8 cellular contexts compared by ENCODE assay signal in genomic region chr7:104943502-104944343, GRCh38.
DNase-seq lines count a peak whose midpoint lies in the region; ATAC-seq and TF ChIP-seq lines count a peak whose summit lies in the region.

No MANE protein-coding gene starts in this region.

- H3K36me3 Mint-ChIP-seq in activated B cell treated with CpG ODN at 0.5 μM for 24 hours (ENCODE audit: low read depth) = peaks cover 30% of the 10 kb centered on the region

- peak overlapping the region; percentile 98 for H3K4me3 Mint-ChIP-seq in activated B cell treated with CpG ODN at 0.5 μM for 24 hours

- H3K27me3 ChIP-seq in colonic mucosa = no peaks in the 10 kb centered on the region
- no peaks in the 10 kb centered on the region for H3K27me3 ChIP-seq in mucosa of rectum (ENCODE audit: control insufficient read depth in 2 of 2, insufficient read depth in 2 of 2, low read length in 2 of 2)

- ATAC-seq in GM21723 (IDR thresholded peaks at IDR 0.05; ENCODE audit: unreplicated experiment) = peak; percentile 37
- ATAC-seq in activated B cell treated with CpG ODN at 0.5 μM for 24 hours (ENCODE audit: low read depth) = peak; percentile 9
- peak; percentile 72 for ATAC-seq in stimulated activated naive CD8-positive, alpha-beta T cell treated with anti-CD3 and anti-CD28 coated beads, Interleukin-15, Interleukin-2, amounts not matched to agents 100 U/mL and 50 U/mL, for 24 hours

- H3K4me1 Mint-ChIP-seq in activated B cell treated with CpG ODN at 0.5 μM for 24 hours = peaks cover 83% of the 10 kb centered on the region

- no peak overlapping the region for H3K4me3 ChIP-seq in colonic mucosa
- H3K4me3 ChIP-seq in mucosa of rectum (ENCODE audit: low read length in 2 of 2) = peak overlapping the region; percentile 53 to 56

- intact Hi-C loops in activated B cell treated with CpG ODN at 0.5 μM for 24 hours (cut with micrococcal nuclease) = loop anchor here (1.0 to 10.0 kb wide), 8 partner anchors 10 to 1921 kb away; partner anchors contain the start of genes ARMC10, FBXL13, NAMPT and PIK3CG
- intact Hi-C loops in colonic mucosa (cut with DNase I) = loop anchor here (10.0 kb wide), 1 partner anchor 71 kb away; the partner anchor contains the start of gene KMT2E

- H3K36me3 ChIP-seq in colonic mucosa = no peaks in the 10 kb centered on the region
- H3K36me3 ChIP-seq in mucosa of rectum (ENCODE audit: control insufficient read depth in 2 of 2, insufficient read depth in 2 of 2, low read length in 2 of 2) = no peaks in the 10 kb centered on the region

- CTCF ChIA-PET in activated B cell treated with CpG ODN at 0.5 μM for 24 hours (lab: Charles Lee) = interaction anchor here (1.1 to 1.2 kb wide), 2 partner anchors 37 to 40 kb away, joined by 3 to 4 read pairs; no protein-coding TSS in a partner anchor

- H3K27ac ChIP-seq in colonic mucosa = peak overlapping the region; percentile 99
- peak overlapping the region; percentile 98 to 99 for H3K27ac ChIP-seq in mucosa of rectum (ENCODE audit: low read depth in 2 of 2, low read length in 2 of 2)

- TF ChIP-seq CTCF in activated B cell treated with CpG ODN at 0.5 μM for 24 hours (IDR thresholded peaks at IDR 0.05) = no peak
- no peak for TF ChIP-seq CTCF in colonic mucosa (IDR thresholded peaks at IDR 0.05)

- H3K9me3 Mint-ChIP-seq in activated B cell treated with CpG ODN at 0.5 μM for 24 hours = no peaks in the 10 kb centered on the region

- peak overlapping the region; percentile 100 for H3K27ac Mint-ChIP-seq in activated B cell treated with CpG ODN at 0.5 μM for 24 hours

- peak; percentile 92 for DNase-seq in DMS53 (lab: John Stamatoyannopoulos, UW)
- DNase-seq in Kasumi-1 (lab: John Stamatoyannopoulos, UW) = peak; percentile 76 to 79
- DNase-seq in activated B cell treated with CpG ODN at 0.5 μM for 24 hours = peak; percentile 53
- DNase-seq in colonic mucosa = peak; percentile 99
- peak; percentile 82 for DNase-seq in stimulated activated naive CD8-positive, alpha-beta T cell treated with anti-CD3 and anti-CD28 coated beads, Interleukin-15, Interleukin-2, amounts not matched to agents 100 U/mL and 50 U/mL, for 24 hours
- no peak for DNase-seq in GM19240 (ENCODE audit: insufficient read length, low spot score)

- no peaks in the 10 kb centered on the region for H3K27me3 Mint-ChIP-seq in activated B cell treated with CpG ODN at 0.5 μM for 24 hours

- H3K4me1 ChIP-seq in colonic mucosa (peaks cover 24% of the 10 kb centered on the region), mucosa of rectum (ENCODE audit: control insufficient read depth in 2 of 2, insufficient read depth in 2 of 2, low read length in 2 of 2) (peaks cover 33 to 46% of the 10 kb centered on the region in 2 donors)

- no peaks in the 10 kb centered on the region for H3K9me3 ChIP-seq in colonic mucosa
- no peaks in the 10 kb centered on the region for H3K9me3 ChIP-seq in mucosa of rectum (ENCODE audit: control insufficient read depth in 2 of 2, low read length in 2 of 2)

- peak overlapping the region; percentile 28 to 90 for H3K9ac ChIP-seq in colonic mucosa (ENCODE audit: low read depth in 2 of 2, low read length in 2 of 2)
- peak overlapping the region; percentile 72 to 78 for H3K9ac ChIP-seq in mucosa of rectum (ENCODE audit: low read depth in 1 of 2, low read length in 2 of 2)

- POLR2A ChIA-PET in activated B cell treated with CpG ODN at 0.5 μM for 24 hours (lab: Charles Lee) = interaction anchor here (0.7 to 12.3 kb wide), 10 partner anchors 9 to 588 kb away, joined by 3 to 328 read pairs (median 6); partner anchors contain the start of genes KMT2E and RINT1

Comparison
In these comparisons a context has a peak if more than half of its experiments do, and no peak if none do; other contexts are left out.
1. ATAC-seq: peak in every context shown above with its lines; median percentile 72 in stimulated activated naive CD8-positive, alpha-beta T cell treated with anti-CD3 and anti-CD28 coated beads, Interleukin-15, Interleukin-2, amounts not matched to agents 100 U/mL and 50 U/mL, for 24 hours; 37 in GM21723; 9 in activated B cell treated with CpG ODN at 0.5 μM for 24 hours.